ENCODE assay signal across 24 cellular contexts in the genomic region with DNA sequence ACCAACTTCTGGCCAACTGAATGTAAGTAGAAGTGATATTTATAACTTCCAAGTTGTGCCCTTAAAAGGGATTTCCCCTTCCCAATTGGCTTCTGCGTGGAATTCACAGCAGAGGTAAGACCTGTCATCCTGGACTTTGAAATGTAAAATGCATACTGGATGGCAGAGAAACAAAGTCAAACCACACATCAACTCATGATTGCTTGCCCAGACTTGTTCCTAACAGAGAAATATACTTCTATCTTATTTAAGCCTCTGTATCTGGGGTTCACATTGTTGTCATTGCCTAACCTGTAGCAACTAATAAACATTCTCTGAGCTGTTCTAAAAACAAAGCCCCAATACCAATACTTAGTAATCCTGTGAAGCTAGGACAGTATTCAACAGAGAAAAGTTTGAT.
"Had no signal": no experiment of that assay in that cellular context is flagged by ENCODE, and none has a peak within 500 bp of the region (broad histone marks: within the 10 kb centered on the region; RNA-seq: fewer than 3 reads in every experiment).

No MANE protein-coding gene starts in this region.

- H3K27ac ChIP-seq: coronary artery, gastroesophageal sphincter, heart right ventricle, neural progenitor cell, prostate gland, right atrium auricular region, thyroid gland, vagina had no signal

- DNase-seq: effector memory CD8-positive, alpha-beta T cell; foreskin fibroblast; heart right ventricle; hippocampal formation; kidney glomerular epithelial cell; mesendoderm; midbrain; naive thymus-derived CD4-positive, alpha-beta T cell; stimulated activated CD4-positive, alpha-beta T cell treated with anti-CD3 and anti-CD28 coated beads, Interleukin-2, amount 100 ng/mL, for 24 hours; stimulated activated CD4-positive, alpha-beta T cell treated with anti-CD3 and anti-CD28 coated beads, Interleukin-4, amount 100 ng/mL, for 24 hours; stimulated activated naive CD4-positive, alpha-beta T cell treated with Interleukin-2 at 50 U/mL for 16 hours; stomach; thyroid gland; trophoblast cell had no signal

- H3K36me3 ChIP-seq: prostate gland, stomach, thyroid gland, vagina had no signal

- H3K4me2 ChIP-seq: neural progenitor cell had no signal

- H3K27me3 ChIP-seq: gastroesophageal sphincter, heart right ventricle, right atrium auricular region, stomach, thyroid gland, vagina had no signal

- ATAC-seq: effector memory CD8-positive, alpha-beta T cell; esophagus mucosa; gastroesophageal sphincter; heart right ventricle; left lobe of liver; naive thymus-derived CD4-positive, alpha-beta T cell; sciatic nerve; stimulated activated effector memory CD8-positive, alpha-beta T cell treated with anti-CD3 and anti-CD28 coated beads, Interleukin-12 subunit alpha, Interleukin-12 subunit beta, amount 100 ng/mL, for 72 hours had no signal

- H3K9ac ChIP-seq: neural progenitor cell had no signal

- H3K4me1 ChIP-seq: prostate gland had no signal

- H3K4me3 ChIP-seq: coronary artery, gastroesophageal sphincter, heart right ventricle, neural progenitor cell, prostate gland, right atrium auricular region, stomach, thyroid gland, vagina had no signal

- H2AFZ ChIP-seq: neural progenitor cell had no signal

- H3K9me3 ChIP-seq: gastroesophageal sphincter, heart right ventricle, prostate gland, right atrium auricular region, stomach, thyroid gland, vagina had no signal
